Comparison of ENCODE assay signal across 16 cellular contexts in genomic region chr18:8319798-8320477, GRCh38.
DNase-seq lines count a peak whose midpoint lies in the region; ATAC-seq and TF ChIP-seq lines count a peak whose summit lies in the region.
"Had no signal": no experiment of that assay in that cellular context is flagged by ENCODE, and none has a peak within 500 bp of the region (broad histone marks: within the 10 kb centered on the region; RNA-seq: fewer than 3 reads in every experiment).

No MANE protein-coding gene starts in this region.

- dilution Hi-C loops in IMR-90 (cut with HindIII; ENCODE audit: low sequenced_read_pairs, unreplicated experiment), result no loop called here

- no peak overlapping the region for H2AK9ac ChIP-seq in IMR-90 (replicated peaks; ENCODE audit: low read depth, low read length, poor library complexity)

- no peak for TF ChIP-seq CTCF in IMR-90 (conservative IDR thresholded peaks at IDR 0.05; ENCODE audit: low read depth, low read length)
- no peak for TF ChIP-seq CTCF in OCI-LY7 (conservative IDR thresholded peaks at IDR 0.05; ENCODE audit: low read length)

- no peak overlapping the region for H3K56ac ChIP-seq in IMR-90 (ENCODE audit: extremely low read depth, insufficient read depth, low read length)

- H4K8ac ChIP-seq in IMR-90 (ENCODE audit: low read depth in 2 of 2, low read length in 2 of 2), result no peak overlapping the region

- BruUV-seq in IMR-90 (replicated peaks; lab: Mats Ljungman, UMichigan) (no TSS peak), OCI-LY7 (replicated peaks; lab: Mats Ljungman, UMichigan) (no TSS peak)

- no peaks in the 10 kb centered on the region for H3K27me3 ChIP-seq in IMR-90 (ENCODE audit: control insufficient read depth, insufficient read depth, low read length)
- H3K27me3 ChIP-seq: BLaER1 treated with 17β-estradiol and CSF1 and Interleukin-3, amounts not matched to agents 10 nM and 100 nM; Peyer's patch had no signal

- H3K4me3 ChIP-seq in IMR-90 (ENCODE audit: insufficient read depth, low read depth, low read length), result no peak overlapping the region
- no peak overlapping the region for H3K4me3 ChIP-seq in OCI-LY7 (ENCODE audit: low read depth, low read length, poor library complexity, severe bottlenecking)
- H3K4me3 ChIP-seq: BLaER1 treated with 17β-estradiol and CSF1 and Interleukin-3, amounts not matched to agents 10 nM and 100 nM; Peyer's patch had no signal

- DNase-seq in EH (ENCODE audit: low read depth) (peak; percentile 47), IMR-90 (peak; percentile 78), astrocyte of the hippocampus (ENCODE audit: low read depth, low spot score) (peak; percentile 44), kidney glomerular epithelial cell (lab: John Stamatoyannopoulos, UW) (peak; percentile 6), NCI-H1436 (lab: John Stamatoyannopoulos, UW) (no peak), OCI-LY7 (ENCODE audit: low spot score) (no peak)
- DNase-seq: DND-41, NCI-H1436 treated with DMSO at 0.1 percent for 48 hours, NCI-H2029 treated with DMSO at 0.1 percent for 48 hours, NCI-H510A treated with DMSO at 0.1 percent for 48 hours, NCI-H82, Peyer's patch, SIG-M5 had no signal

- no peak overlapping the region for H4K5ac ChIP-seq in IMR-90 (ENCODE audit: low read depth, low read length)

- H2BK15ac ChIP-seq in IMR-90 (ENCODE audit: low read depth, low read length), result no peak overlapping the region

- H4K20me1 ChIP-seq in IMR-90 (ENCODE audit: insufficient read depth, low read length) (no peaks in the 10 kb centered on the region), OCI-LY7 (ENCODE audit: insufficient read depth, low read length) (no peaks in the 10 kb centered on the region)
- H4K20me1 ChIP-seq: BLaER1 treated with 17β-estradiol and CSF1 and Interleukin-3, amounts not matched to agents 10 nM and 100 nM had no signal

- no peak overlapping the region for H2BK5ac ChIP-seq in IMR-90 (ENCODE audit: low read depth, low read length, poor library complexity, severe bottlenecking)

- no peak for TF ChIP-seq POLR2A in IMR-90 (IDR thresholded peaks at IDR 0.05; ENCODE audit: low read depth, low read length)

- no peak overlapping the region for H3K4ac ChIP-seq in IMR-90 (ENCODE audit: low read depth, low read length)

- no peak; the same call in none of the 2 replicates for ATAC-seq in IMR-90 (ENCODE audit: low read depth)
- no peak for ATAC-seq in HG02763 (IDR thresholded peaks at IDR 0.05; ENCODE audit: unreplicated experiment)
- ATAC-seq in GM18498 (IDR thresholded peaks at IDR 0.05; ENCODE audit: unreplicated experiment), result no peak

- in situ Hi-C loops in IMR-90 (cut with MboI; ENCODE audit: low sequenced_read_pairs), result no loop called here

- H2BK120ac ChIP-seq in IMR-90 (ENCODE audit: low read depth, low read length), result no peak overlapping the region

- H3K14ac ChIP-seq in IMR-90 (replicated peaks; ENCODE audit: low read depth, low read length), result peak overlapping the region; percentile 22; the same call in 1 of the 2 replicates

- H3K9ac ChIP-seq in IMR-90 (ENCODE audit: low read depth, low read length), result no peak overlapping the region
- H3K9ac ChIP-seq: BLaER1 treated with 17β-estradiol and CSF1 and Interleukin-3, amounts not matched to agents 10 nM and 100 nM had no signal

- H3K9me1 ChIP-seq in IMR-90 (ENCODE audit: insufficient read depth, low read length), result peaks cover 4% of the 10 kb centered on the region; the same call in 1 of the 2 replicates

- H2AFZ ChIP-seq in IMR-90 (replicated peaks; ENCODE audit: low read length, poor library complexity), result no peak overlapping the region
- no peak overlapping the region for H2AFZ ChIP-seq in OCI-LY7 (ENCODE audit: low read length)

- CTCF ChIA-PET in IMR-90 (lab: Yijun Ruan, JAX) (interaction anchor here (0.5 kb wide), 1 partner anchor 53 kb away, joined by 5 read pairs; no protein-coding TSS in a partner anchor), OCI-LY7 (lab: Charles Lee; ENCODE audit: unreplicated experiment) (no interaction called here)

- H4K91ac ChIP-seq in IMR-90 (ENCODE audit: insufficient read depth, low read depth, low read length), result no peak overlapping the region

- no peak for TF ChIP-seq RAD21 in IMR-90 (IDR thresholded peaks at IDR 0.05; ENCODE audit: low read length)

- no peaks in the 10 kb centered on the region for H3K9me3 ChIP-seq in IMR-90 (ENCODE audit: control insufficient read depth, insufficient read depth, low read length)
- no peaks in the 10 kb centered on the region for H3K9me3 ChIP-seq in OCI-LY7 (ENCODE audit: low read length)
- H3K9me3 ChIP-seq: BLaER1 treated with 17β-estradiol and CSF1 and Interleukin-3, amounts not matched to agents 10 nM and 100 nM; Peyer's patch had no signal

- no peak overlapping the region for H3K18ac ChIP-seq in IMR-90 (ENCODE audit: low read depth, low read length)

- no peaks in the 10 kb centered on the region for H3K79me1 ChIP-seq in IMR-90 (ENCODE audit: low read depth in 1 of 2, low read length in 2 of 2)

- H3K23ac ChIP-seq in IMR-90 (ENCODE audit: low read depth, low read length), result no peak overlapping the region

- no peak overlapping the region for H3K4me2 ChIP-seq in IMR-90 (ENCODE audit: low read depth, low read length)
- H3K4me2 ChIP-seq in OCI-LY7 (ENCODE audit: low read length), result no peak overlapping the region
- H3K4me2 ChIP-seq: BLaER1 treated with 17β-estradiol and CSF1 and Interleukin-3, amounts not matched to agents 10 nM and 100 nM had no signal

- H2BK20ac ChIP-seq in IMR-90 (ENCODE audit: low read depth, low read length), result no peak overlapping the region

- H3K4me1 ChIP-seq in IMR-90 (ENCODE audit: control insufficient read depth, insufficient read depth, low read length) (no peaks in the 10 kb centered on the region; the same call in 1 of the 2 replicates), OCI-LY7 (ENCODE audit: insufficient read depth, low read length, poor library complexity, severe bottlenecking) (no peaks in the 10 kb centered on the region)
- H3K4me1 ChIP-seq: BLaER1 treated with 17β-estradiol and CSF1 and Interleukin-3, amounts not matched to agents 10 nM and 100 nM; Peyer's patch had no signal

- no peak overlapping the region for H3K27ac ChIP-seq in IMR-90 (ENCODE audit: insufficient read depth, low read length)
- no peak overlapping the region for H3K27ac ChIP-seq in OCI-LY7 (ENCODE audit: low read depth, low read length, poor library complexity, severe bottlenecking)
- H3K27ac ChIP-seq: BLaER1 treated with 17β-estradiol and CSF1 and Interleukin-3, amounts not matched to agents 10 nM and 100 nM; Peyer's patch had no signal

- 53% methylated on average over 3 of the region's 5 CpGs; no CpG with 5 or more reads in 1 of the 2 experiments for WGBS in IMR-90 (ENCODE audit: extremely low coverage in 2 of 2, insufficient read length in 1 of 2), 2 experiments

- no peak overlapping the region for H2AK5ac ChIP-seq in IMR-90 (ENCODE audit: low read depth, low read length)

- H3K36me3 ChIP-seq in IMR-90 (ENCODE audit: control insufficient read depth, insufficient read depth, low read length), result peaks cover 5% of the 10 kb centered on the region
- H3K36me3 ChIP-seq in OCI-LY7 (ENCODE audit: insufficient read depth, low read length), result no peaks in the 10 kb centered on the region
- H3K36me3 ChIP-seq: BLaER1 treated with 17β-estradiol and CSF1 and Interleukin-3, amounts not matched to agents 10 nM and 100 nM; Peyer's patch had no signal

- no peaks in the 10 kb centered on the region for H3K9me2 ChIP-seq in OCI-LY7 (ENCODE audit: insufficient read depth, low read length)

- no peaks in the 10 kb centered on the region for H3K79me2 ChIP-seq in OCI-LY7 (ENCODE audit: insufficient read depth, low read depth, low read length)

- intact Hi-C loops in IMR-90 (cut with micrococcal nuclease) (no loop called here), OCI-LY7 (cut with micrococcal nuclease; ENCODE audit: unreplicated experiment) (no loop called here)

- POLR2A ChIA-PET in IMR-90 (lab: Charles Lee; ENCODE audit: unreplicated experiment), result no interaction called here
- POLR2A ChIA-PET in OCI-LY7 (lab: Charles Lee), result interaction anchor here (0.6 to 1.1 kb wide), 2 partner anchors 23 to 299 kb away, joined by 3 read pairs; no protein-coding TSS in a partner anchor

TF ChIP-seq in IMR-90, 13 proteins besides CTCF, POLR2A, EP300 and RAD21:
- no peak for TF ChIP-seq CHD1 (IDR thresholded peaks at IDR 0.05; ENCODE audit: low read depth, low read length)
- peak; percentile 55; the same call in 1 of the 2 replicates for TF ChIP-seq MAZ (IDR thresholded peaks at IDR 0.05; ENCODE audit: borderline replicate concordance, low read depth, low read length)
- no peak for TF ChIP-seq BHLHE40 (IDR thresholded peaks at IDR 0.05; ENCODE audit: low read depth, low read length)

Comparison
In these comparisons a context has a peak if more than half of its experiments do, and no peak if none do; other contexts are left out.
1. DNase-seq: peak in EH (single experiment), IMR-90 (single experiment), astrocyte of the hippocampus (single experiment) and kidney glomerular epithelial cell (single experiment); none in NCI-H1436 (single experiment) and OCI-LY7 (single experiment).